26 cellular contexts compared by ENCODE assay signal in genomic region chr4:25790024-25790423, GRCh38.
"Had no signal": no experiment of that assay in that cellular context is flagged by ENCODE, and none has a peak within 500 bp of the region (broad histone marks: within the 10 kb centered on the region; RNA-seq: fewer than 3 reads in every experiment).

No MANE protein-coding gene starts in this region.

- DNase-seq: activated CD4-positive, alpha-beta memory T cell treated with anti-CD3 and anti-CD28 coated beads for 36 hours; activated CD4-positive, alpha-beta T cell treated with anti-CD3 and anti-CD28 coated beads, Interleukin-2, amount 10 ng/mL, durations not matched to agents 24 days and 14 days; activated CD8-positive, alpha-beta memory T cell treated with anti-CD3 and anti-CD28 coated beads, Interleukin-2, amount 50 U/mL, for 4 hours; activated effector memory CD4-positive, alpha-beta T cell treated with anti-CD3 and anti-CD28 coated beads, Interleukin-2, amount 50 U/mL, for 16 hours; activated naive CD4-positive, alpha-beta T cell treated with anti-CD3 and anti-CD28 coated beads for 36 hours; activated naive CD8-positive, alpha-beta T cell treated with anti-CD3 and anti-CD28 coated beads for 36 hours; activated T-cell treated with anti-CD3 and anti-CD28 coated beads, Interleukin-2, amount 50 U/mL, for 1 hour; adrenal gland; aorta; body of pancreas; effector CD8-positive, alpha-beta T cell; erythroblast; gastrocnemius medialis; glutamatergic neuron; left cardiac atrium; left ventricle myocardium superior; ovary; right lobe of liver; stimulated activated CD4-positive, alpha-beta T cell treated with anti-CD3 and anti-CD28 coated beads, Interleukin-12 subunit alpha, Interleukin-12 subunit beta, amount 100 ng/mL, for 4 hours; stimulated activated CD4-positive, alpha-beta T cell treated with anti-CD3 and anti-CD28 coated beads, Interleukin-4, amount 100 ng/mL, for 1 hour had no signal

- H3K27me3 ChIP-seq: adrenal gland, body of pancreas, gastrocnemius medialis, ovary, right lobe of liver, suprapubic skin, tibial nerve had no signal

- FAIRE-seq: colon, keratinocyte had no signal

- H3K4me3 ChIP-seq: adrenal gland, body of pancreas, gastrocnemius medialis, ovary, right lobe of liver, suprapubic skin, tibial nerve had no signal

- H3K36me3 ChIP-seq: adrenal gland, gastrocnemius medialis, ovary, right lobe of liver, suprapubic skin, tibial nerve had no signal

- H3K27ac ChIP-seq: adrenal gland, gastrocnemius medialis, ovary, right lobe of liver, suprapubic skin, tibial nerve, VCaP had no signal

- ATAC-seq: activated CD4-positive, CD25-positive, alpha-beta regulatory T cell treated with anti-CD3 and anti-CD28 coated beads, Interleukin-2, amount 50 U/mL, for 24 hours; body of pancreas; gastrocnemius medialis; left cardiac atrium; left ventricle myocardium superior; right lobe of liver had no signal

- H3K9me3 ChIP-seq: adrenal gland, body of pancreas, gastrocnemius medialis, ovary, right lobe of liver, suprapubic skin, tibial nerve had no signal

- H3K4me1 ChIP-seq: adrenal gland, gastrocnemius medialis, suprapubic skin, tibial nerve had no signal
